In the genomic region with DNA sequence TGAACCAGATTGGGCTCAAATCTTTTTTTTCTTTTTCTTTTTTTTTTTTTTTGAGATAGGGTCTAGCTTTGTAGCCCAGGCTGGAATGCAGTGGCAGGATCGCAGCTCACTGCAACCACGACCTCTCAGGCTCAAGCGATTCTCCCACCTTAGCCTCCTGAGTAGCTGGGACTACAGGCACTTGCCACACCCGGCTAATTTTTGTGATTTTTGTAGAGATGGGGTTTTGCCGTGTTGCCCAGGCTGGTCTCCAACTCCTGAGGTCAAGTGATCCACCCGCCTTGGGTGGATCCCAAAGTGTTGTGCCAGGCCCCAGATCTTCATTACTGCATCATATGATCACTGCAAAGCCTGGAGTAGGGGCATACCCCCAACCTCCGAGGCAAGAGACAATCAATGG, we compare ENCODE assay signal across 20 cellular contexts. TPM values are rescaled to one million over a fixed set of nuclear protein-coding genes. Genes with fewer than 3 reads are reported as not detected.
DNase-seq lines count a peak whose midpoint lies in the region; ATAC-seq, FAIRE-seq and TF ChIP-seq lines count a peak whose summit lies in the region.
"Had no signal": no experiment of that assay in that cellular context is flagged by ENCODE, and none has a peak within 500 bp of the region (broad histone marks: within the 10 kb centered on the region; RNA-seq: fewer than 3 reads in every experiment).

No MANE protein-coding gene starts in this region.

- no peak overlapping the region for H3K4me3 ChIP-seq in CD4-positive, alpha-beta memory T cell (ENCODE audit: low read length in 2 of 2)
- H3K4me3 ChIP-seq in HEK293 (ENCODE audit: low read depth, low read length) (no peak overlapping the region), K562 (no peak overlapping the region)
- H3K4me3 ChIP-seq: colonic mucosa, spleen, tibial nerve had no signal

- H3K4me2 ChIP-seq in K562 (ENCODE audit: insufficient read depth, low read length), result peak overlapping the region; percentile 94; the same call in 1 of the 2 replicates

- H3K36me3 Mint-ChIP-seq in CD4-positive, alpha-beta memory T cell, result peaks cover 10 to 27% of the 10 kb centered on the region in 2 donors
- peaks cover 10% of the 10 kb centered on the region for H3K36me3 Mint-ChIP-seq in osteocyte (ENCODE audit: unreplicated experiment)

- no peaks in the 10 kb centered on the region for H3K27me3 Mint-ChIP-seq in CD4-positive, alpha-beta memory T cell
- no peaks in the 10 kb centered on the region for H3K27me3 Mint-ChIP-seq in osteocyte (ENCODE audit: unreplicated experiment)
- H3K27me3 Mint-ChIP-seq: T-helper 17 cell had no signal

- peaks cover 68% of the 10 kb centered on the region for H3K79me2 ChIP-seq in K562 (ENCODE audit: control insufficient read depth, insufficient read depth, low read length)

- no peak for ATAC-seq in K562
- no peak for ATAC-seq in activated CD4-positive, CD25-positive, alpha-beta regulatory T cell treated with anti-CD3 and anti-CD28 coated beads, Interleukin-2, amount 50 U/mL, for 24 hours
- ATAC-seq: left lobe of liver, T-helper 17 cell had no signal

- TF ChIP-seq CTCF in HEK293 (tag by site-specific recombination; IDR thresholded peaks at IDR 0.05) (no peak), K562 (IDR thresholded peaks at IDR 0.05 in 2 of 3, conservative IDR thresholded peaks at IDR 0.05 in 1 of 3; ENCODE audit: insufficient read depth in 2 of 3, low read depth in 1 of 3, low read length in 3 of 3) (no peak), osteocyte (IDR thresholded peaks at IDR 0.05) (no peak)

- H3K27ac Mint-ChIP-seq in CD4-positive, alpha-beta memory T cell, result peak overlapping the region in 1 of 7 donors; percentile 35
- H3K27ac Mint-ChIP-seq in osteocyte (ENCODE audit: unreplicated experiment), result no peak overlapping the region
- H3K27ac Mint-ChIP-seq: T-helper 17 cell had no signal

- POLR2A ChIA-PET in CD4-positive, alpha-beta memory T cell (lab: Charles Lee; ENCODE audit: partially characterized antibody), result interaction anchor here (1.0 kb wide), 1 partner anchor 11 kb away, joined by 3 read pairs; no protein-coding TSS in a partner anchor
- POLR2A ChIA-PET in HEK293 (lab: Yijun Ruan, JAX), result interaction anchor here (0.5 to 0.6 kb wide), 3 partner anchors 37 to 152 kb away, joined by 3 read pairs; no protein-coding TSS in a partner anchor
- POLR2A ChIA-PET in K562 (lab: Yijun Ruan, JAX), result interaction anchor here (1.4 kb wide), 1 partner anchor 74 kb away, joined by 5 read pairs; no protein-coding TSS in a partner anchor

- WGBS in K562 (ENCODE audit: insufficient coverage, low coverage, missing lambda C conversion rate), result 71% methylated on average over 7 of the region's 7 CpGs

- CTCF ChIA-PET in CD4-positive, alpha-beta memory T cell (lab: Charles Lee; ENCODE audit: partially characterized antibody), result interaction anchor here (1.0 kb wide), 1 partner anchor 12 kb away, joined by 3 read pairs; no protein-coding TSS in a partner anchor
- CTCF ChIA-PET in HEK293 (lab: Yijun Ruan, JAX) (interaction anchor here (0.6 to 1.0 kb wide), 2 partner anchors 21 to 45 kb away, joined by 3 to 4 read pairs; no protein-coding TSS in a partner anchor), K562 (lab: Yijun Ruan, JAX; ENCODE audit: low intra/inter-chr PET ratio) (no interaction called here)

- peaks cover 13 to 38% (median 25%) of the 10 kb centered on the region in 4 donors for H3K4me1 Mint-ChIP-seq in CD4-positive, alpha-beta memory T cell
- H3K4me1 Mint-ChIP-seq in osteocyte (ENCODE audit: unreplicated experiment), result peaks cover 33% of the 10 kb centered on the region

- FAIRE-seq in K562 (lab: Jason Lieb, UNC), result no peak

- TF ChIP-seq EP300 in K562 (IDR thresholded peaks at IDR 0.05; ENCODE audit: low read length), result no peak

- H3K9me1 ChIP-seq in K562 (ENCODE audit: control insufficient read depth, insufficient read depth, low read length), result no peaks in the 10 kb centered on the region

- TF ChIP-seq RAD21 in K562 (CRISPR knock-in tag; conservative IDR thresholded peaks at IDR 0.05 in 1 of 2, IDR thresholded peaks at IDR 0.05 in 1 of 2), result no peak

- no peak overlapping the region for H2AFZ ChIP-seq in K562 (ENCODE audit: low read depth, low read length)

- H3K4me1 ChIP-seq in CD4-positive, alpha-beta memory T cell (ENCODE audit: insufficient read depth, low read length), result peaks cover 28% of the 10 kb centered on the region
- H3K4me1 ChIP-seq in HEK293 (ENCODE audit: control insufficient read depth, insufficient read depth, low read length) (peaks cover 3% of the 10 kb centered on the region; the same call in 1 of the 2 replicates), K562 (replicated peaks in 1 of 2; ENCODE audit: control insufficient read depth in 2 of 2, insufficient read depth in 2 of 2, low read length in 2 of 2) (peaks cover 35 to 41% of the 10 kb centered on the region in 2 experiments; a peak in 4 of 5 replicates)

- DNase-seq in CD4-positive, alpha-beta memory T cell, result no peak
- DNase-seq in K562 (ENCODE audit: extremely low read depth in 1 of 4, low spot score in 3 of 4) (no peak), osteocyte (ENCODE audit: extremely low spot score, unreplicated experiment) (no peak), SKM-1 (lab: John Stamatoyannopoulos, UW; ENCODE audit: unreplicated experiment) (no peak), NCI-H82 (lab: John Stamatoyannopoulos, UW) (no peak)
- DNase-seq: activated CD4-positive, CD25-positive, alpha-beta regulatory T cell; activated gamma-delta T cell treated with Interleukin-2 at 50 U/mL for 16 hours; colonic mucosa; DMS53; HCEC 1CT; NCI-H1436 treated with DMSO at 0.1 percent for 48 hours; NK-92 treated with Interleukin-12 subunit alpha and Interleukin-12 subunit beta, amount 100 ng/mL, for 24 hours; posterior cingulate gyrus; spleen; T-helper 17 cell had no signal

- H3K36me3 ChIP-seq in CD4-positive, alpha-beta memory T cell (ENCODE audit: insufficient read depth, low read length), result peaks cover 4% of the 10 kb centered on the region
- H3K36me3 ChIP-seq in HEK293 (ENCODE audit: control insufficient read depth in 2 of 2, insufficient read depth in 1 of 2, low read length in 2 of 2) (peaks cover 0 to 19% of the 10 kb centered on the region in 2 experiments; a peak in 1 of 3 replicates), K562 (ENCODE audit: control insufficient read depth, insufficient read depth, low read length) (peaks cover 40% of the 10 kb centered on the region; the same call in 2 of the 3 replicates)
- H3K36me3 ChIP-seq: colonic mucosa had no signal

- no TSS peak for BruUV-seq in K562 (replicated peaks; lab: Mats Ljungman, UMichigan)

- TF ChIP-seq POLR2A in K562 (conservative IDR thresholded peaks at IDR 0.05), result no peak

- no peaks in the 10 kb centered on the region for H3K9me3 Mint-ChIP-seq in CD4-positive, alpha-beta memory T cell
- no peaks in the 10 kb centered on the region for H3K9me3 Mint-ChIP-seq in osteocyte (ENCODE audit: unreplicated experiment)

- no peaks in the 10 kb centered on the region for H3K27me3 ChIP-seq in CD4-positive, alpha-beta memory T cell (ENCODE audit: insufficient read depth, low read length)
- H3K27me3 ChIP-seq in K562 (ENCODE audit: control insufficient read depth in 2 of 2, insufficient read depth in 2 of 2, low read length in 2 of 2), result no peaks in the 10 kb centered on the region
- H3K27me3 ChIP-seq: colonic mucosa, spleen, tibial nerve had no signal

- H3K9me3 ChIP-seq in CD4-positive, alpha-beta memory T cell (ENCODE audit: control insufficient read depth in 1 of 2, low read length in 2 of 2), result no peaks in the 10 kb centered on the region
- H3K9me3 ChIP-seq in HEK293 (ENCODE audit: control insufficient read depth, insufficient read depth, low read depth, low read length) (no peaks in the 10 kb centered on the region), K562 (replicated peaks; ENCODE audit: control insufficient read depth, insufficient read depth, low read depth, low read length) (no peaks in the 10 kb centered on the region)
- H3K9me3 ChIP-seq: colonic mucosa, spleen, tibial nerve had no signal

- intact Hi-C loops in CD4-positive, alpha-beta memory T cell (cut with micrococcal nuclease), result no loop called here
- intact Hi-C loops in K562 (cut with micrococcal nuclease), result loop anchor here (5.0 kb wide), 1 partner anchor 37 kb away; a partner anchor contains a TSS

- H3K4me3 Mint-ChIP-seq in CD4-positive, alpha-beta memory T cell, result peak overlapping the region in 5 of 8 donors; percentile 50 to 99 (median 60)
- H3K4me3 Mint-ChIP-seq in osteocyte (ENCODE audit: unreplicated experiment), result peak overlapping the region; percentile 95

- 0 out of 4 replicates have a peak overlapping the region, but pooled peaks of 1 of the 2 experiments have one; percentile 14 for H3K9ac ChIP-seq in K562 (ENCODE audit: insufficient read depth in 1 of 2, low read depth in 2 of 2, low read length in 2 of 2)

- H4K20me1 ChIP-seq in K562 (replicated peaks; ENCODE audit: control insufficient read depth, insufficient read depth, low read length), result 0 out of 2 replicates have a peak, but pooled peaks cover 7% of the 10 kb centered on the region

- in situ Hi-C loops in K562 (cut with MboI), result no loop called here

- H3K27ac ChIP-seq in CD4-positive, alpha-beta memory T cell (ENCODE audit: low read depth, low read length), result no peak overlapping the region
- H3K27ac ChIP-seq in HEK293 (ENCODE audit: extremely low read depth, low read depth, low read length), result no peak overlapping the region
- no peak overlapping the region for H3K27ac ChIP-seq in K562 (ENCODE audit: extremely low read depth, low read depth, low read length)
- H3K27ac ChIP-seq: colonic mucosa, spleen, tibial nerve had no signal

RNA-seq across cellular contexts. Expression of a gene that starts 2.8 kb away (rescaled TPM):
- 10 to 100 TPM; 16.3 to 16.5 TPM for total RNA-seq in CD4-positive, alpha-beta memory T cell
- 1 to 10 TPM; 8.3 to 9.4 TPM for polyA plus RNA-seq in CD4-positive, alpha-beta memory T cell
- total RNA-seq in K562 (2011; cell fraction: chromatin; rRNA removed; ENCODE audit: low replicate concordance), result 18.6 and 26.1 TPM in 2 replicates
- total RNA-seq in K562 (2011; cell fraction: nucleolus; rRNA removed), result 21.3 and 26.5 TPM in 2 replicates
- total RNA-seq in K562 (2011; cell fraction: nucleoplasm; rRNA removed), result 23.2 and 25.1 TPM in 2 replicates
- total RNA-seq in K562 (2014; rRNA removed), result 6.9 and 8.6 TPM in 2 replicates
- total RNA-seq in K562 (2014; rRNA removed; fragmentation: Illumina TruSeq; extraction: Trizol), result 3.8 and 4.2 TPM in 2 replicates
- 4.4 and 4.6 TPM in 2 replicates for total RNA-seq in K562 (2015; rRNA removed; fragmentation: Illumina TruSeq; extraction: Trizol)
- 10.1 and 11.3 TPM in 2 replicates for total RNA-seq in K562 (2021)
- 2.0 and 3.7 TPM in 2 replicates for polyA plus RNA-seq in K562 (2011; rRNA removed)
- 3.2 and 14.7 TPM in 2 replicates for polyA plus RNA-seq in K562 (2011; cell fraction: cytosol; rRNA removed)
- 4.0 and 7.2 TPM in 2 replicates for polyA plus RNA-seq in K562 (2011; cell fraction: nucleus; rRNA removed)
- 5.5 and 7.0 TPM in 2 replicates for polyA plus RNA-seq in K562 (2012)
- polyA plus RNA-seq in K562 (2014; fragmentation: Illumina TruSeq; extraction: Trizol), result 4.6 and 6.4 TPM in 2 replicates
- polyA plus RNA-seq in K562 (2014; fragmentation: Nextera tagmentation; extraction: Ambion mirVana), result 1 to 10 TPM; 1.1 to 1.4 TPM
- 9.2 and 11.4 TPM in 2 replicates for polyA plus RNA-seq in K562 (2014; rRNA removed)
- 5.5 and 7.9 TPM in 2 replicates for polyA minus RNA-seq in K562 (2011; rRNA and poly(A)+ RNA removed)
- 3.3 and 3.4 TPM in 2 replicates for polyA minus RNA-seq in K562 (2011; cell fraction: cytosol; rRNA and poly(A)+ RNA removed)
- polyA minus RNA-seq in K562 (2011; cell fraction: nucleus; rRNA and poly(A)+ RNA removed), result 8.8 and 10.3 TPM in 2 replicates
- 13.8 and 14.5 TPM in 2 replicates for total RNA-seq in osteocyte

RNA-seq across cellular contexts. Expression of a gene that starts 2.9 kb away (rescaled TPM):
- 10 to 100 TPM; 54.3 to 60.6 TPM for total RNA-seq in CD4-positive, alpha-beta memory T cell
- 100 to 1,000 TPM; 114 to 187 TPM for polyA plus RNA-seq in CD4-positive, alpha-beta memory T cell
- 117 and 181 TPM in 2 replicates for total RNA-seq in K562 (2011; cell fraction: chromatin; rRNA removed; ENCODE audit: low replicate concordance)
- 113 TPM in 2 replicates for total RNA-seq in K562 (2011; cell fraction: nucleolus; rRNA removed)
- 140 and 171 TPM in 2 replicates for total RNA-seq in K562 (2011; cell fraction: nucleoplasm; rRNA removed)
- 170 and 183 TPM in 2 replicates for total RNA-seq in K562 (2014; rRNA removed)
- total RNA-seq in K562 (2014; rRNA removed; fragmentation: Illumina TruSeq; extraction: Trizol), result 117 and 124 TPM in 2 replicates
- 123 and 128 TPM in 2 replicates for total RNA-seq in K562 (2015; rRNA removed; fragmentation: Illumina TruSeq; extraction: Trizol)
- total RNA-seq in K562 (2021), result 135 and 144 TPM in 2 replicates
- 115 and 168 TPM in 2 replicates for polyA plus RNA-seq in K562 (2011; rRNA removed)
- polyA plus RNA-seq in K562 (2011; cell fraction: cytosol; rRNA removed), result 171 and 217 TPM in 2 replicates
- polyA plus RNA-seq in K562 (2011; cell fraction: nucleus; rRNA removed), result 88.8 and 118 TPM in 2 replicates
- 99.9 and 166 TPM in 2 replicates for polyA plus RNA-seq in K562 (2012)
- polyA plus RNA-seq in K562 (2014; fragmentation: Illumina TruSeq; extraction: Trizol), result 206 and 216 TPM in 2 replicates
- polyA plus RNA-seq in K562 (2014; fragmentation: Nextera tagmentation; extraction: Ambion mirVana), result 100 to 1,000 TPM in 1 of 2 experiments, 10 to 100 TPM in 1; 79.5 to 150 TPM
- 270 and 301 TPM in 2 replicates for polyA plus RNA-seq in K562 (2014; rRNA removed)
- 64.3 and 80.9 TPM in 2 replicates for polyA minus RNA-seq in K562 (2011; rRNA and poly(A)+ RNA removed)
- polyA minus RNA-seq in K562 (2011; cell fraction: cytosol; rRNA and poly(A)+ RNA removed), result 39.0 and 45.1 TPM in 2 replicates
- polyA minus RNA-seq in K562 (2011; cell fraction: nucleus; rRNA and poly(A)+ RNA removed), result 19.1 and 20.2 TPM in 2 replicates
- total RNA-seq in osteocyte, result 47.2 and 56.7 TPM in 2 replicates

RNA-seq across cellular contexts. Expression of a gene that starts 12.9 kb away (rescaled TPM):
- not detected for total RNA-seq in CD4-positive, alpha-beta memory T cell
- not detected for polyA plus RNA-seq in CD4-positive, alpha-beta memory T cell
- total RNA-seq in K562 (2011; cell fraction: chromatin; rRNA removed; ENCODE audit: low replicate concordance), result 1.3 TPM in 1 of 2 replicates, not detected in the other
- 0.83 and 1.3 TPM in 2 replicates for total RNA-seq in K562 (2011; cell fraction: nucleolus; rRNA removed)
- 0.76 and 0.88 TPM in 2 replicates for total RNA-seq in K562 (2011; cell fraction: nucleoplasm; rRNA removed)
- total RNA-seq in K562 (2014; rRNA removed), result 2.3 and 2.5 TPM in 2 replicates
- 0.26 TPM in 1 of 2 replicates, not detected in the other for total RNA-seq in K562 (2014; rRNA removed; fragmentation: Illumina TruSeq; extraction: Trizol)
- total RNA-seq in K562 (2015; rRNA removed; fragmentation: Illumina TruSeq; extraction: Trizol), result 0.25 and 0.38 TPM in 2 replicates
- 1.1 and 1.3 TPM in 2 replicates for total RNA-seq in K562 (2021)
- 0.84 and 1.6 TPM in 2 replicates for polyA plus RNA-seq in K562 (2011; rRNA removed)
- polyA plus RNA-seq in K562 (2011; cell fraction: cytosol; rRNA removed), result 1.8 and 2.7 TPM in 2 replicates
- 1.7 TPM in 2 replicates for polyA plus RNA-seq in K562 (2011; cell fraction: nucleus; rRNA removed)
- polyA plus RNA-seq in K562 (2012), result 0.70 and 2.2 TPM in 2 replicates
- 0.39 and 0.42 TPM in 2 replicates for polyA plus RNA-seq in K562 (2014; fragmentation: Illumina TruSeq; extraction: Trizol)
- polyA plus RNA-seq in K562 (2014; fragmentation: Nextera tagmentation; extraction: Ambion mirVana), result not detected
- 1.3 and 2.1 TPM in 2 replicates for polyA plus RNA-seq in K562 (2014; rRNA removed)
- 0.32 TPM in 1 of 2 replicates, not detected in the other for polyA minus RNA-seq in K562 (2011; rRNA and poly(A)+ RNA removed)
- 1.2 and 1.9 TPM in 2 replicates for polyA minus RNA-seq in K562 (2011; cell fraction: cytosol; rRNA and poly(A)+ RNA removed)
- 0.27 and 0.33 TPM in 2 replicates for polyA minus RNA-seq in K562 (2011; cell fraction: nucleus; rRNA and poly(A)+ RNA removed)
- 5.0 and 6.2 TPM in 2 replicates for total RNA-seq in osteocyte

RNA-seq across cellular contexts. Expression of a gene that starts 39.0 kb away (rescaled TPM):
- 1 to 10 TPM; 7.5 to 8.3 TPM for total RNA-seq in CD4-positive, alpha-beta memory T cell
- polyA plus RNA-seq in CD4-positive, alpha-beta memory T cell, result 1 to 10 TPM; 1.2 to 3.3 TPM
- 30.3 and 77.9 TPM in 2 replicates for total RNA-seq in K562 (2011; cell fraction: chromatin; rRNA removed; ENCODE audit: low replicate concordance)
- 38.9 and 39.9 TPM in 2 replicates for total RNA-seq in K562 (2011; cell fraction: nucleolus; rRNA removed)
- total RNA-seq in K562 (2011; cell fraction: nucleoplasm; rRNA removed), result 23.4 and 25.5 TPM in 2 replicates
- total RNA-seq in K562 (2014; rRNA removed) (9.1 and 9.9 TPM in 2 replicates), K562 (2014; rRNA removed; fragmentation: Illumina TruSeq; extraction: Trizol) (2.3 and 3.9 TPM in 2 replicates), K562 (2015; rRNA removed; fragmentation: Illumina TruSeq; extraction: Trizol) (6.3 and 9.6 TPM in 2 replicates), K562 (2021) (8.0 and 8.9 TPM in 2 replicates), osteocyte (21.7 and 24.0 TPM in 2 replicates)
- polyA plus RNA-seq in K562 (2011; rRNA removed) (6.7 and 7.5 TPM in 2 replicates), K562 (2014; fragmentation: Illumina TruSeq; extraction: Trizol) (6.1 and 9.9 TPM in 2 replicates), K562 (2014; fragmentation: Nextera tagmentation; extraction: Ambion mirVana) (under 1 TPM; 0.04 to 0.15 TPM), K562 (2014; rRNA removed) (11.7 and 15.1 TPM in 2 replicates)
- 5.7 and 9.2 TPM in 2 replicates for polyA plus RNA-seq in K562 (2011; cell fraction: cytosol; rRNA removed)
- 47.5 and 68.0 TPM in 2 replicates for polyA plus RNA-seq in K562 (2011; cell fraction: nucleus; rRNA removed)
- polyA plus RNA-seq in K562 (2012), result 7.2 and 8.0 TPM in 2 replicates
- polyA minus RNA-seq in K562 (2011; rRNA and poly(A)+ RNA removed), result 14.4 and 26.2 TPM in 2 replicates
- polyA minus RNA-seq in K562 (2011; cell fraction: cytosol; rRNA and poly(A)+ RNA removed), result 6.7 and 8.3 TPM in 2 replicates
- polyA minus RNA-seq in K562 (2011; cell fraction: nucleus; rRNA and poly(A)+ RNA removed), result 9.0 and 13.7 TPM in 2 replicates

RNA-seq across cellular contexts. Expression of a gene that starts 56.2 kb away (rescaled TPM):
- total RNA-seq in CD4-positive, alpha-beta memory T cell, result not detected
- not detected for polyA plus RNA-seq in CD4-positive, alpha-beta memory T cell
- 12.6 and 32.2 TPM in 2 replicates for total RNA-seq in K562 (2011; cell fraction: chromatin; rRNA removed; ENCODE audit: low replicate concordance)
- total RNA-seq in K562 (2011; cell fraction: nucleolus; rRNA removed), result 12.8 and 16.5 TPM in 2 replicates
- 14.2 and 15.9 TPM in 2 replicates for total RNA-seq in K562 (2011; cell fraction: nucleoplasm; rRNA removed)
- total RNA-seq in K562 (2014; rRNA removed) (6.0 and 8.9 TPM in 2 replicates), K562 (2014; rRNA removed; fragmentation: Illumina TruSeq; extraction: Trizol) (0.61 and 0.91 TPM in 2 replicates), K562 (2015; rRNA removed; fragmentation: Illumina TruSeq; extraction: Trizol) (1.4 and 1.7 TPM in 2 replicates), K562 (2021) (10.2 and 11.8 TPM in 2 replicates), osteocyte (0.43 TPM in 1 of 2 replicates, not detected in the other)
- polyA plus RNA-seq in K562 (2011; rRNA removed) (0.59 and 3.4 TPM in 2 replicates), K562 (2014; fragmentation: Illumina TruSeq; extraction: Trizol) (2.7 and 4.4 TPM in 2 replicates), K562 (2014; fragmentation: Nextera tagmentation; extraction: Ambion mirVana) (under 1 TPM; 0.11 to 0.17 TPM), K562 (2014; rRNA removed) (11.1 and 18.4 TPM in 2 replicates)
- polyA plus RNA-seq in K562 (2011; cell fraction: cytosol; rRNA removed), result 1.5 and 1.7 TPM in 2 replicates
- polyA plus RNA-seq in K562 (2011; cell fraction: nucleus; rRNA removed), result 22.7 and 25.6 TPM in 2 replicates
- 5.1 and 47.6 TPM in 2 replicates for polyA plus RNA-seq in K562 (2012)
- polyA minus RNA-seq in K562 (2011; rRNA and poly(A)+ RNA removed), result 0.39 and 0.69 TPM in 2 replicates
- polyA minus RNA-seq in K562 (2011; cell fraction: cytosol; rRNA and poly(A)+ RNA removed), result 1.3 and 2.9 TPM in 2 replicates
- polyA minus RNA-seq in K562 (2011; cell fraction: nucleus; rRNA and poly(A)+ RNA removed), result 6.7 and 13.7 TPM in 2 replicates
- total RNA-seq: T-helper 17 cell had no signal
- polyA plus RNA-seq: BJ had no signal
